8 cellular contexts compared by ENCODE assay signal in the genomic region with DNA sequence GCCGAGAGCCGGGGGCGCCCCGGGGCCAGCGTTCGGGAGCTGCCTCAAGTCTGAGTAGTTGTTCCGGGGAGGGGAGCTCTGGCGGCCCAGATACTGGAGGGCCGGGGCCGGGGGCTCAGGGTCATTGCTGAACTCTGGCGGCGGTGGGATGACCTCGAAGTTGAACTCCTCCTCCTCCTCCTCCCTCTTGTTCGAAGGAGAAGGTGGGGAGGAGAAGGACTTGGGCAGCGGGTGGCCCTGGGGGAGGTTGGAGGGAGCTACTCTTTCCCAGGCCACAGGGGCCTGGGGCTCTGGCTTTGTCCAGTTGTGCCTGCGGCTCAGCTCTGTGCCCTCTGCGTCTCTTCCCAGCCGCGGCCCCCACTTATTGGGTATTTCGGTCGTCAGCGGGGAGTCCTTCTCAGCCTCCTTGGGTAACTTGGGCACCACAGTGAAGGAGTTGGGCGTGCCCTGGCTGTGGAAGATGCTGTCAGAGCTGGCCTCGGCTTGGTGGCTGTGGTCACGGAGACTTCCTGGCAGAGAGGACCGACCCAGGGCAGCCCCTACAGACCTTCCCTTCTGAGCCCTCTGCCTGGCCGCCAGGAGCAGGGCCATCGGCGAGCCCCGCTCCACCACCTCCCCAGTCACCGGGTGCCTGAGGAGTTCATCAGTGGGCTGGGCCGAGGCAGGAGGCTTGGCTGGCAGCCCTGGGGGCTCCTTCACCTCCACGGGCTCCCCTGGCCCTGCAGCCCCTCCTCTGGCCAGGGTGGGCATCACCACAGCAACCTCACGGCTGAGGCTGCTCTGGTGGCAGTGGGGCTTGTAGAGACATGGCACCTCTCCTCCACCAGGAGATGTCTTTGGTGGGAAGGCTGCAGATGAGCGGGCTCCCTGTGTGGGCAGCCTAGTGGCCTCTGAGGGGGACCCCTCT. TPM values are rescaled to one million over a fixed set of nuclear protein-coding genes. Genes with fewer than 3 reads are reported as not detected.
DNase-seq lines count a peak whose midpoint lies in the region; ATAC-seq and TF ChIP-seq lines count a peak whose summit lies in the region.

No MANE protein-coding gene starts in this region.

- CTCF ChIA-PET in activated CD4-positive, alpha-beta memory T cell treated with anti-CD3 and anti-CD28 coated beads for 36 hours (lab: Charles Lee): interaction anchor here (0.7 to 3.5 kb wide), 41 partner anchors 9 to 1729 kb away, joined by 3 to 91 read pairs (median 5); a partner anchor contains a TSS

- H3K4me3 ChIP-seq in heart left ventricle: peak overlapping the region; percentile 17 to 64 (median 50)
- peak overlapping the region; percentile 47 for H3K4me3 ChIP-seq in urinary bladder (ENCODE audit: low read depth, low read length)

- peaks cover 6% of the 10 kb centered on the region for H3K27me3 Mint-ChIP-seq in activated CD4-positive, alpha-beta memory T cell treated with anti-CD3 and anti-CD28 coated beads for 36 hours

- H3K4me1 Mint-ChIP-seq in activated CD4-positive, alpha-beta memory T cell treated with anti-CD3 and anti-CD28 coated beads for 36 hours (ENCODE audit: low read depth): peaks cover 27% of the 10 kb centered on the region

- ATAC-seq in heart left ventricle: no peak

- WGBS in heart left ventricle, 4 donors: 62 to 73% (median 71%) methylated on average over 29 to 35 of the region's 35 CpGs
- WGBS in urinary bladder: 63% methylated on average over 35 of the region's 35 CpGs

- POLR2A ChIA-PET in activated CD4-positive, alpha-beta memory T cell treated with anti-CD3 and anti-CD28 coated beads for 36 hours (lab: Charles Lee): interaction anchor here (0.8 to 1.5 kb wide), 5 partner anchors 9 to 327 kb away, joined by 3 read pairs; no protein-coding TSS in a partner anchor

- no peak for DNase-seq in heart left ventricle
- DNase-seq in cardiac septum (ENCODE audit: low spot score): no peak
- no peak for DNase-seq in activated CD4-positive, alpha-beta memory T cell treated with anti-CD3 and anti-CD28 coated beads for 36 hours
- DNase-seq in iPS-NIHi7 (ENCODE audit: extremely low spot score): peak; percentile 57
- no peak for DNase-seq in activated CD4-positive, CD25-positive, alpha-beta regulatory T cell (lab: John Stamatoyannopoulos, UW)
- DNase-seq in GOT3 (lab: John Stamatoyannopoulos, UW): no peak
- no peak for DNase-seq in medulla oblongata (ENCODE audit: extremely low spot score)

- no peaks in the 10 kb centered on the region for H3K9me3 Mint-ChIP-seq in activated CD4-positive, alpha-beta memory T cell treated with anti-CD3 and anti-CD28 coated beads for 36 hours

- peaks cover 0 to 13% (median 0%) of the 10 kb centered on the region in 9 donors for H3K27me3 ChIP-seq in heart left ventricle

- no peak for TF ChIP-seq CTCF in heart left ventricle (IDR thresholded peaks at IDR 0.05)

- no peaks in the 10 kb centered on the region for H3K36me3 Mint-ChIP-seq in activated CD4-positive, alpha-beta memory T cell treated with anti-CD3 and anti-CD28 coated beads for 36 hours

- H3K36me3 ChIP-seq in heart left ventricle: no peaks in the 10 kb centered on the region
- H3K36me3 ChIP-seq in urinary bladder (ENCODE audit: insufficient read depth): no peaks in the 10 kb centered on the region

- H3K9me3 ChIP-seq in heart left ventricle: peaks cover 0 to under 1% (median 0%) of the 10 kb centered on the region in 12 donors

- H3K4me3 Mint-ChIP-seq in activated CD4-positive, alpha-beta memory T cell treated with anti-CD3 and anti-CD28 coated beads for 36 hours: peak overlapping the region; percentile 53

- H3K4me1 ChIP-seq in heart left ventricle (peaks cover 0 to 29% (median 10%) of the 10 kb centered on the region in 12 donors), urinary bladder (ENCODE audit: insufficient read depth) (no peaks in the 10 kb centered on the region)

- TF ChIP-seq POLR2A in heart left ventricle (IDR thresholded peaks at IDR 0.05): no peak

- intact Hi-C loops in heart left ventricle (cut with DNase I) (loop anchor here in 1 of 10 donors (2.0 kb wide), 1 partner anchor 30 kb away; no protein-coding TSS in a partner anchor), cardiac septum (cut with DNase I) (no loop called here)
- intact Hi-C loops in activated CD4-positive, alpha-beta memory T cell treated with anti-CD3 and anti-CD28 coated beads for 36 hours (cut with micrococcal nuclease): loop anchor here (1.0 to 5.0 kb wide), 3 partner anchors 30 to 457 kb away; a partner anchor contains a TSS

- peak overlapping the region in 6 of 12 donors; percentile 8 to 64 (median 42) for H3K27ac ChIP-seq in heart left ventricle
- no peak overlapping the region for H3K27ac ChIP-seq in urinary bladder (ENCODE audit: low read depth)

- no peak overlapping the region for H3K27ac Mint-ChIP-seq in activated CD4-positive, alpha-beta memory T cell treated with anti-CD3 and anti-CD28 coated beads for 36 hours

RNA-seq across cellular contexts. Expression of a gene that starts 37.4 kb away (rescaled TPM):
- total RNA-seq in heart left ventricle: 1 to 10 TPM; 1.8 to 5.7 (median 2.2) TPM
- polyA plus RNA-seq in heart left ventricle: 1 to 10 TPM in 1 of 2 donors, under 1 TPM in 1; 0.30 to 3.0 TPM
- 1.3 TPM for total RNA-seq in cardiac septum
- total RNA-seq in activated CD4-positive, alpha-beta memory T cell treated with anti-CD3 and anti-CD28 coated beads for 36 hours: under 1 TPM; 0.22 to 0.29 TPM
- total RNA-seq in urinary bladder: 2.7 TPM
- polyA plus RNA-seq in urinary bladder: 4.4 TPM

RNA-seq across cellular contexts. Expression of a gene that starts 54.7 kb away (rescaled TPM):
- total RNA-seq in heart left ventricle: 10 to 100 TPM; 24.4 to 38.7 (median 28.4) TPM
- polyA plus RNA-seq in heart left ventricle: 10 to 100 TPM; 18.5 to 24.7 TPM
- 22.3 TPM for total RNA-seq in cardiac septum
- 10 to 100 TPM; 57.7 to 58.7 TPM for total RNA-seq in activated CD4-positive, alpha-beta memory T cell treated with anti-CD3 and anti-CD28 coated beads for 36 hours
- total RNA-seq in urinary bladder: 18.1 TPM
- polyA plus RNA-seq in urinary bladder: 13.4 TPM
